In the genomic region with DNA sequence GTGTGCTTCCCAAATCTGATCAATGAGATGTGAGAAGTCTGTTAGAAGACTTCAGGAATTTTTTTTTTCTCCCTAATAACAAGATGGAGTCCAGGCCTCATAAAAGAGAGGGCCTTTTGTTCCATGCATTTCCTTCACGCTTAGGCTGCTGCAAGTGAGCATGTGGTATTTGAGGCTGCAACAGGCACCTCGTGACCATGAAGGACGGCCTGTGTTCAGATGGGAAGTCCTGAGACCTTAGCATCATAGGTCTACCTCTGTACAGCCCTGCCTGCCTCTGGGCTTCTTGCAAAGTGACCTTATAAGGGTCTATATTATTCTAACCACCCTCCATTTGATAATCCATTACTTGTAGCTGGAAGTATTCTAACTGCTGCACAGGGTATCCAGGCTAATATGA, we compare ENCODE assay signal across 18 cellular contexts.
DNase-seq lines count a peak whose midpoint lies in the region; ATAC-seq and TF ChIP-seq lines count a peak whose summit lies in the region.
"Had no signal": no experiment of that assay in that cellular context is flagged by ENCODE, and none has a peak within 500 bp of the region (broad histone marks: within the 10 kb centered on the region; RNA-seq: fewer than 3 reads in every experiment).

No MANE protein-coding gene starts in this region.

- H3K4me1 Mint-ChIP-seq in activated CD4-positive, alpha-beta T cell treated with anti-CD3 and anti-CD28 coated beads, Interleukin-2, amount 10 ng/mL, durations not matched to agents 24 days and 14 days, result no peaks in the 10 kb centered on the region
- H3K4me1 Mint-ChIP-seq: CD14-positive monocyte; CD8-positive, alpha-beta memory T cell had no signal

- no peak overlapping the region for H3K9ac ChIP-seq in parathyroid adenoma
- H3K9ac ChIP-seq: BLaER1 treated with 17β-estradiol and CSF1 and Interleukin-3, amounts not matched to agents 10 nM and 100 nM; GM23248 had no signal

- peak overlapping the region; percentile 33 for H3K4me2 ChIP-seq in parathyroid adenoma (ENCODE audit: low read length)
- H3K4me2 ChIP-seq: BLaER1 treated with 17β-estradiol and CSF1 and Interleukin-3, amounts not matched to agents 10 nM and 100 nM had no signal

- 88% methylated on average over 3 of the region's 3 CpGs for WGBS in esophagus muscularis mucosa

- H3K9me3 ChIP-seq in esophagus muscularis mucosa (no peaks in the 10 kb centered on the region), parathyroid adenoma (ENCODE audit: control insufficient read depth, low read length) (no peaks in the 10 kb centered on the region), mucosa of descending colon (no peaks in the 10 kb centered on the region)
- H3K9me3 ChIP-seq: BE2C had no signal

- no peak overlapping the region for H3K27ac ChIP-seq in esophagus muscularis mucosa (replicated peaks in 1 of 4)
- H3K27ac ChIP-seq in parathyroid adenoma, result no peak overlapping the region
- H3K27ac ChIP-seq: 22Rv1; BLaER1 treated with 17β-estradiol and CSF1 and Interleukin-3, amounts not matched to agents 10 nM and 100 nM; GM23248 had no signal

- no peaks in the 10 kb centered on the region for H3K36me3 Mint-ChIP-seq in activated CD4-positive, alpha-beta T cell treated with anti-CD3 and anti-CD28 coated beads, Interleukin-2, amount 10 ng/mL, durations not matched to agents 24 days and 14 days (ENCODE audit: low read depth)
- H3K36me3 Mint-ChIP-seq: CD14-positive monocyte; CD8-positive, alpha-beta memory T cell had no signal

- H3K27me3 ChIP-seq in esophagus muscularis mucosa, result no peaks in the 10 kb centered on the region
- no peaks in the 10 kb centered on the region for H3K27me3 ChIP-seq in parathyroid adenoma (ENCODE audit: control insufficient read depth, insufficient read depth, low read length)
- H3K27me3 ChIP-seq: BLaER1 treated with 17β-estradiol and CSF1 and Interleukin-3, amounts not matched to agents 10 nM and 100 nM had no signal

- H2AFZ ChIP-seq in parathyroid adenoma, result peak overlapping the region; percentile 54
- H2AFZ ChIP-seq: GM23248 had no signal

- H3K36me3 ChIP-seq in esophagus muscularis mucosa (no peaks in the 10 kb centered on the region), parathyroid adenoma (ENCODE audit: control insufficient read depth, insufficient read depth, low read length) (no peaks in the 10 kb centered on the region), mucosa of descending colon (ENCODE audit: low read depth) (no peaks in the 10 kb centered on the region)
- H3K36me3 ChIP-seq: BE2C; BLaER1 treated with 17β-estradiol and CSF1 and Interleukin-3, amounts not matched to agents 10 nM and 100 nM had no signal

- H3K4me3 ChIP-seq in esophagus muscularis mucosa (no peak overlapping the region), parathyroid adenoma (ENCODE audit: low read depth, low read length) (no peak overlapping the region), mucosa of descending colon (no peak overlapping the region)
- H3K4me3 ChIP-seq: BLaER1 treated with 17β-estradiol and CSF1 and Interleukin-3, amounts not matched to agents 10 nM and 100 nM; GM23248 had no signal

- intact Hi-C loops in activated CD4-positive, alpha-beta T cell treated with anti-CD3 and anti-CD28 coated beads, Interleukin-2, amount 10 ng/mL, durations not matched to agents 24 days and 14 days (cut with micrococcal nuclease), result no loop called here
- intact Hi-C loops in esophagus muscularis mucosa (cut with DNase I), result no loop called here
- intact Hi-C loops in mucosa of descending colon (cut with DNase I, micrococcal nuclease), result no loop called here

- TF ChIP-seq EP300 in esophagus muscularis mucosa (IDR thresholded peaks at IDR 0.05), result no peak

- H3K4me3 Mint-ChIP-seq in activated CD4-positive, alpha-beta T cell treated with anti-CD3 and anti-CD28 coated beads, Interleukin-2, amount 10 ng/mL, durations not matched to agents 24 days and 14 days, result no peak overlapping the region
- H3K4me3 Mint-ChIP-seq: CD14-positive monocyte; CD4-positive, alpha-beta T cell; CD8-positive, alpha-beta memory T cell; H9 had no signal

- H3K4me1 ChIP-seq in esophagus muscularis mucosa (no peaks in the 10 kb centered on the region), parathyroid adenoma (peaks cover 8% of the 10 kb centered on the region), mucosa of descending colon (ENCODE audit: low read depth) (no peaks in the 10 kb centered on the region)
- H3K4me1 ChIP-seq: BE2C had no signal

- no peaks in the 10 kb centered on the region for H3K9me3 Mint-ChIP-seq in activated CD4-positive, alpha-beta T cell treated with anti-CD3 and anti-CD28 coated beads, Interleukin-2, amount 10 ng/mL, durations not matched to agents 24 days and 14 days
- H3K9me3 Mint-ChIP-seq: CD14-positive monocyte; CD4-positive, alpha-beta T cell; H9 had no signal

- DNase-seq in activated CD4-positive, alpha-beta T cell treated with anti-CD3 and anti-CD28 coated beads, Interleukin-2, amount 10 ng/mL, durations not matched to agents 24 days and 14 days, result peak; percentile 33
- no peak for DNase-seq in activated CD4-positive, alpha-beta T cell treated with anti-CD3 and anti-CD28 coated beads for 1 hour
- peak; percentile 90 for DNase-seq in esophagus muscularis mucosa (ENCODE audit: extremely low spot score)
- DNase-seq in mucosa of descending colon, result no peak
- DNase-seq: AML-193; CD4-positive, alpha-beta T cell; CD8-positive, alpha-beta memory T cell; COR-L47; DMS79 treated with DMSO at 0.1 percent for 48 hours; GF-D8; GM23248 had no signal

- H3K27me3 Mint-ChIP-seq in activated CD4-positive, alpha-beta T cell treated with anti-CD3 and anti-CD28 coated beads, Interleukin-2, amount 10 ng/mL, durations not matched to agents 24 days and 14 days, result peaks cover 1% of the 10 kb centered on the region

- TF ChIP-seq CTCF in esophagus muscularis mucosa (IDR thresholded peaks at IDR 0.05) (no peak), parathyroid adenoma (IDR thresholded peaks at IDR 0.05) (no peak), mucosa of descending colon (IDR thresholded peaks at IDR 0.05) (no peak)

- ATAC-seq in mucosa of descending colon (no peak), GM18909 (IDR thresholded peaks at IDR 0.05; ENCODE audit: poor library complexity, unreplicated experiment) (no peak)

- TF ChIP-seq POLR2A in esophagus muscularis mucosa (IDR thresholded peaks at IDR 0.05; ENCODE audit: low read depth), result no peak

- H3K27ac Mint-ChIP-seq in activated CD4-positive, alpha-beta T cell treated with anti-CD3 and anti-CD28 coated beads, Interleukin-2, amount 10 ng/mL, durations not matched to agents 24 days and 14 days, result no peak overlapping the region
- H3K27ac Mint-ChIP-seq: CD14-positive monocyte; CD4-positive, alpha-beta T cell; CD8-positive, alpha-beta memory T cell; H9 had no signal

- no peaks in the 10 kb centered on the region for H3K79me2 ChIP-seq in parathyroid adenoma

Comparison
In these comparisons a context has a peak if more than half of its experiments do, and no peak if none do; other contexts are left out.
1. DNase-seq: peak in activated CD4-positive, alpha-beta T cell treated with anti-CD3 and anti-CD28 coated beads, Interleukin-2, amount 10 ng/mL, durations not matched to agents 24 days and 14 days (single experiment) and esophagus muscularis mucosa (single experiment); none in activated CD4-positive, alpha-beta T cell treated with anti-CD3 and anti-CD28 coated beads for 1 hour (single experiment) and mucosa of descending colon (0 of 3).